ENCODE assay signal across 28 cellular contexts in genomic region chr21:41397416-41397815, GRCh38. TPM values are rescaled to one million over a fixed set of nuclear protein-coding genes. Genes with fewer than 3 reads are reported as not detected.
A peak's percentile ranks its signal among the peaks of the same experiment; 100 is the strongest.
DNase-seq lines count a peak whose midpoint lies in the region; ATAC-seq, FAIRE-seq and TF ChIP-seq lines count a peak whose summit lies in the region.
"Had no signal": no experiment of that assay in that cellular context is flagged by ENCODE, and none has a peak within 500 bp of the region (broad histone marks: within the 10 kb centered on the region; RNA-seq: fewer than 3 reads in every experiment).

No MANE protein-coding gene starts in this region.

- TF ChIP-seq CTCF in H9 (conservative IDR thresholded peaks at IDR 0.05), result no peak

- no peak overlapping the region for H2BK120ac ChIP-seq in H9 (ENCODE audit: low read depth, low read length, poor library complexity, severe bottlenecking)

- H2BK20ac ChIP-seq in H9 (ENCODE audit: low read depth, low read length, poor library complexity, severe bottlenecking), result no peak overlapping the region

- no peak overlapping the region for H3K4ac ChIP-seq in H9 (ENCODE audit: low read depth, low read length)

- H3K36me3 Mint-ChIP-seq in H9 (ENCODE audit: insufficient read depth in 1 of 3, low read depth in 3 of 3), result peaks cover 0 to 4% (median 0%) of the 10 kb centered on the region in 3 experiments; a peak in 1 of 7 replicates
- H3K36me3 Mint-ChIP-seq in stimulated activated naive B cell treated with anti-CD40 and anti-IgM and Interleukin-4, amounts not matched to agents 10 μg/mL and 1 μg/mL and 100 μg/mL, for 72 hours, result peaks cover 26 to 50% of the 10 kb centered on the region in 2 donors
- H3K36me3 Mint-ChIP-seq: WTC11 had no signal

- DNase-seq in activated CD8-positive, alpha-beta memory T cell treated with anti-CD3 and anti-CD28 coated beads for 24 hours, result peak; percentile 40
- DNase-seq in activated CD8-positive, alpha-beta memory T cell treated with anti-CD3 and anti-CD28 coated beads, Interleukin-2, amount 50 U/mL, for 48 hours, result no peak
- DNase-seq in H9, result peak; percentile 12
- DNase-seq in stimulated activated naive B cell treated with anti-CD40 and anti-IgM and Interleukin-4, amounts not matched to agents 10 μg/mL and 1 μg/mL and 100 μg/mL, for 72 hours, result no peak
- DNase-seq in NCI-H345 treated with DMSO at 0.1 percent for 48 hours (lab: John Stamatoyannopoulos, UW; ENCODE audit: unreplicated experiment), result no peak
- no peak for DNase-seq in RCC 7860 (ENCODE audit: low spot score)
- no peak for DNase-seq in NCI-H1092 treated with DMSO at 0.1 percent for 48 hours (lab: John Stamatoyannopoulos, UW)
- DNase-seq: activated CD4-positive, alpha-beta T cell treated with anti-CD3 and anti-CD28 coated beads, Interleukin-2, amount 50 U/mL, for 48 hours; activated naive CD4-positive, alpha-beta T cell treated with anti-CD3 and anti-CD28 coated beads, Interleukin-2, amount 50 U/mL, for 16 hours; BE2C; cerebellar nuclear complex; effector memory CD4-positive, alpha-beta T cell; EL; GOT3; NCI-H146; retina; stimulated activated CD4-positive, alpha-beta T cell treated with anti-CD3 and anti-CD28 coated beads, Interleukin-4, amount 100 ng/mL, for 24 hours had no signal

- H2BK5ac ChIP-seq in H9 (ENCODE audit: insufficient read length, low read length), result no peak overlapping the region

- H2AFZ ChIP-seq in H9 (ENCODE audit: low read length), result no peak overlapping the region

- no peak overlapping the region for H3K9ac ChIP-seq in H9 (ENCODE audit: extremely low read depth, insufficient read length, low read length)

- no peak overlapping the region for H3K27ac Mint-ChIP-seq in H9
- H3K27ac Mint-ChIP-seq in stimulated activated naive B cell treated with anti-CD40 and anti-IgM and Interleukin-4, amounts not matched to agents 10 μg/mL and 1 μg/mL and 100 μg/mL, for 72 hours, result peak overlapping the region; percentile 4
- H3K27ac Mint-ChIP-seq: stimulated activated naive CD8-positive, alpha-beta T cell treated with anti-CD3 and anti-CD28 coated beads, Interleukin-15, Interleukin-2, amounts not matched to agents 100 ng/mL and 50 ng/mL, for 24 hours; WTC11 had no signal

- H3K56ac ChIP-seq in H9 (ENCODE audit: insufficient read length, low read depth, low read length), result no peak overlapping the region

- no peaks in the 10 kb centered on the region for H3K9me3 ChIP-seq in H9 (ENCODE audit: control insufficient read depth, low read depth, low read length)
- H3K9me3 ChIP-seq: BE2C, gastroesophageal sphincter, spleen, tibial nerve had no signal

- H3K27ac ChIP-seq in H9 (ENCODE audit: insufficient read length, low read depth, low read length), result no peak overlapping the region
- H3K27ac ChIP-seq: gastroesophageal sphincter, tibial nerve had no signal

- H4K20me1 ChIP-seq in H9 (ENCODE audit: control insufficient read depth, insufficient read depth, insufficient read length), result no peaks in the 10 kb centered on the region

- WGBS in H9 (ENCODE audit: extremely low coverage, insufficient read length, low lambda C conversion rate), result no CpG with 5 or more reads among the region's 7 CpGs

- H3K23ac ChIP-seq in H9 (ENCODE audit: insufficient read length, low read depth, low read length), result no peak overlapping the region

- H4K91ac ChIP-seq in H9 (ENCODE audit: insufficient read length, low read depth, low read length), result no peak overlapping the region

- no peaks in the 10 kb centered on the region for H3K23me2 ChIP-seq in H9 (ENCODE audit: insufficient read length, low read depth, low read length, poor library complexity, severe bottlenecking)

- peaks cover 3% of the 10 kb centered on the region; the same call in 1 of the 2 replicates for H3K4me1 ChIP-seq in H9 (ENCODE audit: insufficient read depth, low read length)
- H3K4me1 ChIP-seq: BE2C, gastroesophageal sphincter, tibial nerve had no signal

- no peak for FAIRE-seq in RCC 7860 (lab: Jason Lieb, UNC)
- FAIRE-seq: A204.1, astrocyte, islet of Langerhans had no signal

- H3K27me3 ChIP-seq in H9 (ENCODE audit: insufficient read depth, low read length), result no peaks in the 10 kb centered on the region
- H3K27me3 ChIP-seq: BE2C, spleen, tibial nerve had no signal

- no peak overlapping the region for H2AK5ac ChIP-seq in H9 (ENCODE audit: insufficient read length, low read length)

- no peaks in the 10 kb centered on the region; a peak in 1 of 5 replicates for H3K9me3 Mint-ChIP-seq in H9
- no peaks in the 10 kb centered on the region for H3K9me3 Mint-ChIP-seq in stimulated activated naive B cell treated with anti-CD40 and anti-IgM and Interleukin-4, amounts not matched to agents 10 μg/mL and 1 μg/mL and 100 μg/mL, for 72 hours
- H3K9me3 Mint-ChIP-seq: IgD-negative memory B cell; stimulated activated naive CD8-positive, alpha-beta T cell treated with anti-CD3 and anti-CD28 coated beads, Interleukin-15, Interleukin-2, amounts not matched to agents 100 ng/mL and 50 ng/mL, for 24 hours had no signal

- ATAC-seq in esophagus mucosa, result peak; percentile 18
- peak; percentile 50 to 64 for ATAC-seq in stimulated activated naive B cell treated with anti-CD40 and anti-IgM and Interleukin-4, amounts not matched to agents 10 μg/mL and 1 μg/mL and 100 μg/mL, for 72 hours (replicated peaks)
- ATAC-seq: SK-N-SH treated with all-trans-retinoic acid at 6 μM for 48 hours had no signal

- peaks cover 2% of the 10 kb centered on the region; the same call in 1 of the 2 replicates for H3K27me3 Mint-ChIP-seq in H9 (ENCODE audit: low read depth)
- no peaks in the 10 kb centered on the region for H3K27me3 Mint-ChIP-seq in stimulated activated naive B cell treated with anti-CD40 and anti-IgM and Interleukin-4, amounts not matched to agents 10 μg/mL and 1 μg/mL and 100 μg/mL, for 72 hours
- H3K27me3 Mint-ChIP-seq: IgD-negative memory B cell; stimulated activated naive CD8-positive, alpha-beta T cell treated with anti-CD3 and anti-CD28 coated beads, Interleukin-15, Interleukin-2, amounts not matched to agents 100 ng/mL and 50 ng/mL, for 24 hours had no signal

- H2BK12ac ChIP-seq in H9 (ENCODE audit: insufficient read length, low read depth, low read length), result no peak overlapping the region

- H2BK15ac ChIP-seq in H9 (ENCODE audit: low read depth, low read length), result no peak overlapping the region

- no peaks in the 10 kb centered on the region for H3K79me2 ChIP-seq in H9 (ENCODE audit: insufficient read depth, low read length)

- no peak overlapping the region for H4K5ac ChIP-seq in H9 (ENCODE audit: insufficient read length, low read depth, low read length)

- H3K4me2 ChIP-seq in H9 (ENCODE audit: insufficient read depth, insufficient read length, low read length), result no peak overlapping the region

- no peak overlapping the region for H3T11ph ChIP-seq in H9 (ENCODE audit: low read length)

- H3K79me1 ChIP-seq in H9 (ENCODE audit: insufficient read depth, low read depth, low read length, poor library complexity, severe bottlenecking), result no peaks in the 10 kb centered on the region

- no peak overlapping the region for H3K14ac ChIP-seq in H9 (ENCODE audit: insufficient read depth, low read length)

- H3K18ac ChIP-seq in H9 (ENCODE audit: insufficient read length, low read depth, low read length), result no peak overlapping the region

- no peak overlapping the region for H4K8ac ChIP-seq in H9 (replicated peaks; ENCODE audit: insufficient read length, low read depth, low read length)

- H3K4me3 Mint-ChIP-seq in H9, result no peak overlapping the region
- H3K4me3 Mint-ChIP-seq in stimulated activated naive B cell treated with anti-CD40 and anti-IgM and Interleukin-4, amounts not matched to agents 10 μg/mL and 1 μg/mL and 100 μg/mL, for 72 hours, result no peak overlapping the region
- H3K4me3 Mint-ChIP-seq: stimulated activated naive CD8-positive, alpha-beta T cell treated with anti-CD3 and anti-CD28 coated beads, Interleukin-15, Interleukin-2, amounts not matched to agents 100 ng/mL and 50 ng/mL, for 24 hours; WTC11 had no signal

- peaks cover 13 to 15% of the 10 kb centered on the region in 2 experiments for H3K4me1 Mint-ChIP-seq in H9
- H3K4me1 Mint-ChIP-seq in stimulated activated naive B cell treated with anti-CD40 and anti-IgM and Interleukin-4, amounts not matched to agents 10 μg/mL and 1 μg/mL and 100 μg/mL, for 72 hours, result peaks cover 14% of the 10 kb centered on the region in 2 donors

RNA-seq across cellular contexts. Expression of gene MX1, which starts 28.6 kb away (rescaled TPM):
- total RNA-seq in H9 (2021) (5.1 and 6.3 TPM in 2 replicates), esophagus mucosa (36.9 TPM)

RNA-seq across cellular contexts. Expression of gene MX2, which starts 35.6 kb away (rescaled TPM):
- total RNA-seq in H9 (2021), result 1.8 and 1.9 TPM in 2 replicates
- 4.2 TPM for total RNA-seq in esophagus mucosa

Comparison
In these comparisons a context has a peak if more than half of its experiments do, and no peak if none do; other contexts are left out.
1. DNase-seq: peak in activated CD8-positive, alpha-beta memory T cell treated with anti-CD3 and anti-CD28 coated beads for 24 hours (single experiment) and H9 (single experiment); none in activated CD8-positive, alpha-beta memory T cell treated with anti-CD3 and anti-CD28 coated beads, Interleukin-2, amount 50 U/mL, for 48 hours (single experiment), stimulated activated naive B cell treated with anti-CD40 and anti-IgM and Interleukin-4, amounts not matched to agents 10 μg/mL and 1 μg/mL and 100 μg/mL, for 72 hours (single experiment), NCI-H345 treated with DMSO at 0.1 percent for 48 hours (single experiment), RCC 7860 (single experiment) and NCI-H1092 treated with DMSO at 0.1 percent for 48 hours (single experiment).